Comparison of ENCODE assay signal across 33 cellular contexts in the genomic region with DNA sequence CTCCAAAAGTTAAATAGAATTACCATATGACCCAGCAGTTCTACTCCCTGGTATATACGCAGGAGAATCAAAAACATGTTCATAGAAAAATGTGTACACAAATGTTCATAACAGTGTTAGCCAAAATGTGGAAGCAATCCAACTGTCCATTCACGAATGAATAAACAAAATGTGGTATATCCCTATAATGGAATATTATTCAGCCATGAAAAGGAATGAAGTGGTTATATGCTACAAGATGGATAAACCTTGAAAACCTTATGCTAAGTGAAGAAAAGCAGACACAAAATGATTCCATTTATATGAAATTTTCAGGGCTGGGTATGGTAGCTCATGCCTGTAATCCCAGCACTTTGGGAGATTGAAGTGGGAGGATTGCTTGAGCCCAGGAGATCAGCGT. TPM values are rescaled to one million over a fixed set of nuclear protein-coding genes. Genes with fewer than 3 reads are reported as not detected.
"Had no signal": no experiment of that assay in that cellular context is flagged by ENCODE, and none has a peak within 500 bp of the region (broad histone marks: within the 10 kb centered on the region; RNA-seq: fewer than 3 reads in every experiment).

No MANE protein-coding gene starts in this region.

- FAIRE-seq: astrocyte, bronchial epithelial cell had no signal

- H3K27me3 ChIP-seq: adrenal gland, ascending aorta, body of pancreas, brain microvascular endothelial cell, breast epithelium, cardiac muscle cell had no signal

- H3K9me3 ChIP-seq: adrenal gland, ascending aorta, body of pancreas, breast epithelium had no signal

- DNase-seq: activated effector memory CD4-positive, alpha-beta T cell treated with anti-CD3 and anti-CD28 coated beads, Interleukin-2, amount 50 U/mL, for 16 hours; activated effector memory CD4-positive, alpha-beta T cell treated with Interleukin-2 at 50 U/mL for 16 hours; activated gamma-delta T cell; activated gamma-delta T cell treated with Interleukin-2 at 50 U/mL for 16 hours; activated naive CD4-positive, alpha-beta T cell; activated naive CD4-positive, alpha-beta T cell treated with anti-CD3 and anti-CD28 coated beads for 36 hours; activated naive CD4-positive, alpha-beta T cell treated with anti-CD3 and anti-CD28 coated beads, Interleukin-2, amount 10 ng/mL, durations not matched to agents 7 days and 5 days; activated naive CD4-positive, alpha-beta T cell treated with anti-CD3 and anti-CD28 coated beads, Interleukin-2, amount 50 U/mL, for 16 hours; activated naive CD4-positive, alpha-beta T cell treated with Interleukin-2 at 50 U/mL for 16 hours; activated naive CD8-positive, alpha-beta T cell treated with anti-CD3 and anti-CD28 coated beads for 36 hours; activated naive CD8-positive, alpha-beta T cell treated with anti-CD3 and anti-CD28 coated beads, Interleukin-2, amount 10 ng/mL, durations not matched to agents 7 days and 5 days; activated naive CD8-positive, alpha-beta T cell treated with anti-CD3 and anti-CD28 coated beads, Interleukin-2, amount 50 U/mL, for 24 hours; activated T-cell treated with anti-CD3 and anti-CD28 coated beads, Interleukin-2, amount 50 U/mL, for 24 hours; activated T-cell treated with anti-CD3 and anti-CD28 coated beads, Interleukin-2, amount 50 U/mL, for 4 hours; activated T-cell treated with anti-CD3 and anti-CD28 coated beads, Interleukin-2, amount 50 U/mL, for 48 hours; activated T-cell treated with anti-CD3 and anti-CD28 coated beads, Interleukin-2, amount 50 U/mL, for 72 hours; adrenal gland; amniotic stem cell; amygdala; anterior cingulate cortex; aorta; body of pancreas; brain microvascular endothelial cell; caudate nucleus; central memory CD4-positive, alpha-beta T cell; cerebellar nuclear complex had no signal

- H3K27ac ChIP-seq: adrenal gland, ascending aorta, body of pancreas, brain microvascular endothelial cell, breast epithelium, cardiac muscle cell had no signal

- H3K4me3 ChIP-seq: adrenal gland, ascending aorta, body of pancreas, breast epithelium, cardiac muscle cell had no signal

- ATAC-seq: activated naive CD4-positive, alpha-beta T cell treated with anti-CD3 and anti-CD28 coated beads, Interleukin-2, amount 50 U/mL, for 72 hours; activated naive CD8-positive, alpha-beta T cell treated with anti-CD3 and anti-CD28 coated beads, Interleukin-2, amount 50 U/mL, for 24 hours; activated T-cell treated with anti-CD3 and anti-CD28 coated beads, Interleukin-2, amount 50 U/mL, for 4 hours; activated T-cell treated with anti-CD3 and anti-CD28 coated beads, Interleukin-2, amount 50 U/mL, for 72 hours; activated T-helper 17 cell treated with anti-CD3 and anti-CD28 coated beads, Interleukin-2, amount 50 U/mL, for 72 hours; body of pancreas had no signal

- H3K4me1 ChIP-seq: adrenal gland, ascending aorta, body of pancreas had no signal

- H3K36me3 ChIP-seq: adrenal gland, ascending aorta, brain microvascular endothelial cell, breast epithelium, cardiac muscle cell had no signal

RNA-seq across cellular contexts. Expression of gene CLCF1, which starts 36.1 kb away (rescaled TPM):
- total RNA-seq: activated naive CD4-positive, alpha-beta T cell treated with anti-CD3 and anti-CD28 coated beads for 36 hours had no signal
